8 cellular contexts compared by ENCODE assay signal in genomic region chr12:110403146-110403974, GRCh38. TPM values are rescaled to one million over a fixed set of nuclear protein-coding genes. Genes with fewer than 3 reads are reported as not detected.
DNase-seq lines count a peak whose midpoint lies in the region; ATAC-seq and TF ChIP-seq lines count a peak whose summit lies in the region.

Gene ANAPC7 (minus strand): TSS chr12:110403708. CDS start chr12:110403627, 81 bp downstream.

- peaks cover 11% of the 10 kb centered on the region for H3K4me1 Mint-ChIP-seq in T-helper 17 cell

- peaks cover 0 to 4% of the 10 kb centered on the region in 2 donors for H3K36me3 ChIP-seq in prostate gland

- H3K4me3 ChIP-seq in prostate gland = peak within 1 kb of the TSS; percentile 80 to 92

- H3K4me1 ChIP-seq in prostate gland (replicated peaks) = no peaks in the 10 kb centered on the region

- peak within 1 kb of the TSS; percentile 91 to 94 for H3K27ac ChIP-seq in prostate gland

- no peaks in the 10 kb centered on the region for H3K27me3 ChIP-seq in prostate gland (replicated peaks; ENCODE audit: insufficient read depth)

- peak in 1 of 4 experiments; percentile 6 for TF ChIP-seq CTCF in prostate gland (IDR thresholded peaks at IDR 0.05)

- intact Hi-C loops in left ventricle myocardium superior (cut with micrococcal nuclease) (no loop called here), prostate gland (cut with DNase I) (no loop called here)

- peaks cover 3% of the 10 kb centered on the region for H3K36me3 Mint-ChIP-seq in T-helper 17 cell (ENCODE audit: low read depth)

- peak; percentile 46 for TF ChIP-seq POLR2A in prostate gland (IDR thresholded peaks at IDR 0.05)

- WGBS in prostate gland = under 1% methylated on average over 62 of the region's 62 CpGs

- DNase-seq in GM04503 (ENCODE audit: low read depth) (peak; percentile 44), NCI-H187 (lab: John Stamatoyannopoulos, UW) (peak; percentile 91 to 92), T-helper 17 cell (peak; percentile 76 to 85 (median 81)), amygdala (lab: John Stamatoyannopoulos, UW) (peak; percentile 30 to 94 (median 80)), left ventricle myocardium superior (peak; percentile 94), prostate gland (ENCODE audit: low spot score) (peak; percentile 87), ureter (ENCODE audit: low spot score) (peak; percentile 93)

- peak within 1 kb of the TSS; percentile 100 for H3K4me3 Mint-ChIP-seq in T-helper 17 cell

- no peaks in the 10 kb centered on the region for H3K9me3 ChIP-seq in T-helper 17 cell (ENCODE audit: control insufficient read depth, low read length, poor library complexity, severe bottlenecking)
- no peaks in the 10 kb centered on the region for H3K9me3 ChIP-seq in prostate gland

- ATAC-seq in HG02840 (IDR thresholded peaks at IDR 0.05; ENCODE audit: low FRiP score, unreplicated experiment) (peak; percentile 60), T-helper 17 cell (peak; percentile 93), left ventricle myocardium superior (peak; percentile 97)

- peak within 1 kb of the TSS; percentile 98 for H3K27ac Mint-ChIP-seq in T-helper 17 cell

- no peaks in the 10 kb centered on the region for H3K27me3 Mint-ChIP-seq in T-helper 17 cell

RNA-seq across cellular contexts. Expression of gene ANAPC7, which starts in this region (rescaled TPM):
- total RNA-seq in T-helper 17 cell (10 to 100 TPM; 40.1 to 42.6 TPM), left ventricle myocardium superior (31.8 TPM), prostate gland (10 to 100 TPM; 60.2 to 65.8 TPM), ureter (104 TPM)

Comparison
In these comparisons a context has a peak if more than half of its experiments do, and no peak if none do; other contexts are left out.
1. Peak in every context shown above with its lines: DNase-seq, ATAC-seq, H3K4me3 ChIP-seq and H3K27ac ChIP-seq.
2. DNase-seq: peak in every context shown above with its lines; median percentile 94 in left ventricle myocardium superior; 93 in ureter; 92 in NCI-H187; 87 in prostate gland; 81 in T-helper 17 cell; 80 in amygdala; 44 in GM04503.